In genomic region chr12:62291888-62292760, GRCh38 we compare ENCODE assay signal across 9 cellular contexts. TPM values are rescaled to one million over a fixed set of nuclear protein-coding genes. Genes with fewer than 3 reads are reported as not detected.
A peak's percentile ranks its signal among the peaks of the same experiment; 100 is the strongest.
DNase-seq lines count a peak whose midpoint lies in the region; ATAC-seq, FAIRE-seq and TF ChIP-seq lines count a peak whose summit lies in the region.
"Had no signal": no experiment of that assay in that cellular context is flagged by ENCODE, and none has a peak within 500 bp of the region (broad histone marks: within the 10 kb centered on the region; RNA-seq: fewer than 3 reads in every experiment).

No MANE protein-coding gene starts in this region.

- no peak overlapping the region for H3K4me3 ChIP-seq in fibroblast of mammary gland (ENCODE audit: control insufficient read depth, low read depth, low read length)

- DNase-seq in A172 (ENCODE audit: low spot score) = peak; percentile 8
- peak; percentile 2 for DNase-seq in GM03348 (ENCODE audit: low spot score)
- DNase-seq in RCC 7860 (ENCODE audit: low spot score) = peak; percentile 34
- peak; percentile 47 for DNase-seq in fibroblast of mammary gland (ENCODE audit: low read depth)
- no peak for DNase-seq in DMS79 (lab: John Stamatoyannopoulos, UW)
- DNase-seq in GM10248 (ENCODE audit: extremely low spot score) = no peak
- DNase-seq: NCI-H2029 had no signal

- no peak for ATAC-seq in HG03565 (IDR thresholded peaks at IDR 0.05; ENCODE audit: unreplicated experiment)
- ATAC-seq in HG02763 (IDR thresholded peaks at IDR 0.05; ENCODE audit: unreplicated experiment) = no peak

- CTCF ChIA-PET in GM10248 (lab: Yijun Ruan, JAX) = interaction anchor here (0.7 to 1.9 kb wide), 3 partner anchors 8 to 26 kb away, joined by 3 to 5 read pairs (median 3); no protein-coding TSS in a partner anchor

- POLR2A ChIA-PET in GM10248 (lab: Yijun Ruan, JAX) = no interaction called here

- FAIRE-seq in RCC 7860 (lab: Jason Lieb, UNC) = peak; percentile 31

- no peak for TF ChIP-seq CTCF in fibroblast of mammary gland (conservative IDR thresholded peaks at IDR 0.05; ENCODE audit: control insufficient read depth, insufficient read depth, low read depth, low read length)
- TF ChIP-seq CTCF in GM10248 (IDR thresholded peaks at IDR 0.05; ENCODE audit: control extremely low read depth, extremely low read depth, low read depth, missing control alignments) = no peak

RNA-seq across cellular contexts. Expression of gene USP15, which starts 31.9 kb away (rescaled TPM):
- 28.4 and 43.3 TPM in 2 replicates for total RNA-seq in A172 (2014; rRNA removed; shearing (Covaris generic))

Comparison
In these comparisons a context has a peak if more than half of its experiments do, and no peak if none do; other contexts are left out.
1. DNase-seq: peak in A172 (single experiment), GM03348 (single experiment), RCC 7860 (single experiment) and fibroblast of mammary gland (single experiment); none in DMS79 (single experiment) and GM10248 (single experiment).